Comparison of ENCODE assay signal across 14 cellular contexts in the genomic region with DNA sequence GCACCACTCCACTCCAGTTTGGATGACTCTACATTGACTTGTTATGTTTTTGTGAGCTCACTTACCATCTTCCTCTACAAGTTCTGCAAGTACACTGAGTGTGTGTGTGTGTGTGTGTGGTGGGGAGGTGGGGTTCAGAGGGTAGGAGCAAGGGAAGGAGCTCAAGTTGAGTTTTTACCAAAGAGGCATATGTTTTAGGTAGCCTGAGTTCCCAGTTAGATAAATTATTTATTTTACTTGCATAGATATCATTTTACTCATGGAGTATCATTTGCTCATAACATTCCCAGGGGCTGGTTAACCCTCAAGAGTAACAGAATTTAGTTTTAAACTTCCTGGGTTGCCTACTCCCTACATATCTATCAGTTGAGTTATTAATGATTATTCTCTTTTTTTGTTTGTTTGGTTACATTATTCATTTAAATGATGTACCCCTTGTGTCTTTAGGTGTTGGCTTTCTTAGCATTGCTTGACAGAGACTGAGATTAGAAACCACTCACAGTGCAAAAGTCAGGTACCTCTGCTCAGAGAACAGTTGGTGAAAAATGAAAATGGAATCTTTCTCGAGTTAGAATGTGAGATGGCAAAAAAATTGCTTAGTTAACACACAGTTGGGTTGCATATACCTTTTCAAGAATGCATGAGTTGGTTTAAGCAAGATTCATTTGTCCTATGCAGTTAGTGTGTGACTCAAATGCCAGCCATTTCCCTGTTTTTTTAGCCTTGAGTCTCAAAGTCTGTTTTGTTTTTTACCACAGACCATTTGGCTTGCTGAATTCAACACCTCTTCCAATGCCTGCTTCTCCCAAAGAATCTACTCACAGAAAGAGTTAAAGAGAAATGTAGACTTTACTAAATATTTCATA. TPM values are rescaled to one million over a fixed set of nuclear protein-coding genes. Genes with fewer than 3 reads are reported as not detected.
A peak's percentile ranks its signal among the peaks of the same experiment; 100 is the strongest.
DNase-seq lines count a peak whose midpoint lies in the region; FAIRE-seq and TF ChIP-seq lines count a peak whose summit lies in the region.
"Had no signal": no experiment of that assay in that cellular context is flagged by ENCODE, and none has a peak within 500 bp of the region (broad histone marks: within the 10 kb centered on the region; RNA-seq: fewer than 3 reads in every experiment).

No MANE protein-coding gene starts in this region.

- no peaks in the 10 kb centered on the region for H3K9me2 ChIP-seq in Karpas-422 (replicated peaks; ENCODE audit: insufficient read depth, low read length)

- TF ChIP-seq CTCF in keratinocyte (optimal IDR thresholded peaks at IDR 0.05 in 1 of 3, IDR thresholded peaks at IDR 0.05 in 1 of 3, conservative IDR thresholded peaks at IDR 0.05 in 1 of 3; ENCODE audit: extremely low read depth in 1 of 3, insufficient read depth in 2 of 3, low read length in 3 of 3) (no peak), glutamatergic neuron (IDR thresholded peaks at IDR 0.05; ENCODE audit: partially characterized antibody, unreplicated experiment) (no peak)

- dilution Hi-C loops in keratinocyte (cut with MboI; ENCODE audit: extremely low pct_ligation_motif_present, low sequenced_read_pairs) = no loop called here

- H3K4me2 ChIP-seq in keratinocyte (ENCODE audit: control insufficient read depth, extremely low read depth, insufficient read depth, low read depth, low read length) (no peak overlapping the region), Karpas-422 (ENCODE audit: low read depth, low read length, poor library complexity, severe bottlenecking) (no peak overlapping the region)

- DNase-seq in EH (ENCODE audit: low read depth) = peak; percentile 86
- DNase-seq in MG63 = peak; percentile 32
- DNase-seq in amniotic epithelial cell (ENCODE audit: low read depth) = peak; percentile 54
- no peak for DNase-seq in keratinocyte (ENCODE audit: low read depth, low spot score)
- no peak for DNase-seq in iPS-NIHi7 (ENCODE audit: extremely low spot score)
- no peak for DNase-seq in Karpas-422
- DNase-seq in glutamatergic neuron = no peak
- DNase-seq: activated CD8-positive, alpha-beta memory T cell treated with anti-CD3 and anti-CD28 coated beads, Interleukin-2, amount 50 U/mL, for 4 hours; gastrocnemius medialis; Kasumi-1; NCI-H2107; T1000 had no signal

- H3K4me1 ChIP-seq in keratinocyte (ENCODE audit: control insufficient read depth, extremely low read depth, insufficient read depth, low read length) (peaks cover 14% of the 10 kb centered on the region), Karpas-422 (ENCODE audit: low read length) (peaks cover 55% of the 10 kb centered on the region)
- H3K4me1 ChIP-seq: gastrocnemius medialis, right atrium auricular region had no signal

- H3K27me3 ChIP-seq in MG63 (no peaks in the 10 kb centered on the region), keratinocyte (ENCODE audit: control insufficient read depth, extremely low read depth, insufficient read depth, low read length) (no peaks in the 10 kb centered on the region), Karpas-422 (ENCODE audit: low read length) (no peaks in the 10 kb centered on the region)
- H3K27me3 ChIP-seq: gastrocnemius medialis, right atrium auricular region had no signal

- FAIRE-seq in keratinocyte (lab: Jason Lieb, UNC) = peak; percentile 59
- FAIRE-seq: colon had no signal

- no peak overlapping the region for H3K9ac ChIP-seq in keratinocyte (ENCODE audit: control insufficient read depth, extremely low read depth, insufficient read depth, low read length)
- no peak overlapping the region for H3K9ac ChIP-seq in Karpas-422 (ENCODE audit: low read length)

- no peaks in the 10 kb centered on the region for H3K36me3 Mint-ChIP-seq in glutamatergic neuron (ENCODE audit: unreplicated experiment)

- H3K27me3 Mint-ChIP-seq in glutamatergic neuron (ENCODE audit: unreplicated experiment) = no peaks in the 10 kb centered on the region

- H3K9me3 ChIP-seq in MG63 = no peaks in the 10 kb centered on the region; the same call in 1 of the 2 replicates
- H3K9me3 ChIP-seq in keratinocyte (ENCODE audit: control insufficient read depth, low read depth, low read length) = no peaks in the 10 kb centered on the region
- no peaks in the 10 kb centered on the region for H3K9me3 ChIP-seq in Karpas-422 (ENCODE audit: low read length)
- H3K9me3 ChIP-seq: gastrocnemius medialis, right atrium auricular region had no signal

- no peaks in the 10 kb centered on the region for H3K4me1 Mint-ChIP-seq in glutamatergic neuron (ENCODE audit: low read depth, unreplicated experiment)

- H3K27ac ChIP-seq in keratinocyte (ENCODE audit: control insufficient read depth, insufficient read depth, low read length) (no peak overlapping the region), Karpas-422 (ENCODE audit: low read length) (no peak overlapping the region)
- H3K27ac ChIP-seq: gastrocnemius medialis, right atrium auricular region had no signal

- no peaks in the 10 kb centered on the region for H3K9me3 Mint-ChIP-seq in glutamatergic neuron (ENCODE audit: unreplicated experiment)

- no peaks in the 10 kb centered on the region for H4K20me1 ChIP-seq in keratinocyte (ENCODE audit: control insufficient read depth, extremely low read depth, insufficient read depth, low read length)
- H4K20me1 ChIP-seq in Karpas-422 (ENCODE audit: insufficient read depth, low read depth, low read length) = no peaks in the 10 kb centered on the region

- H3K79me2 ChIP-seq in keratinocyte (ENCODE audit: control insufficient read depth, insufficient read depth, low read length) = no peaks in the 10 kb centered on the region
- no peaks in the 10 kb centered on the region for H3K79me2 ChIP-seq in Karpas-422 (ENCODE audit: low read length)

- H2AFZ ChIP-seq in keratinocyte (ENCODE audit: control insufficient read depth, low read length) = no peak overlapping the region
- no peak overlapping the region for H2AFZ ChIP-seq in Karpas-422 (ENCODE audit: low read length)

- no peak overlapping the region for H3K27ac Mint-ChIP-seq in glutamatergic neuron (ENCODE audit: unreplicated experiment)

- H3K9me1 ChIP-seq in keratinocyte (ENCODE audit: control insufficient read depth, extremely low read depth, insufficient read depth, low read length) = no peaks in the 10 kb centered on the region

- no peaks in the 10 kb centered on the region for H3K36me3 ChIP-seq in MG63
- H3K36me3 ChIP-seq in keratinocyte (ENCODE audit: control insufficient read depth in 2 of 2, extremely low read depth in 1 of 2, insufficient read depth in 2 of 2, low read length in 2 of 2) = no peaks in the 10 kb centered on the region
- peaks cover 19% of the 10 kb centered on the region for H3K36me3 ChIP-seq in Karpas-422 (ENCODE audit: insufficient read depth, low read length)
- H3K36me3 ChIP-seq: gastrocnemius medialis, right atrium auricular region had no signal

- H3K4me3 ChIP-seq in MG63 (no peak overlapping the region), keratinocyte (ENCODE audit: control insufficient read depth in 2 of 3, extremely low read depth in 1 of 3, insufficient read depth in 2 of 3, low read depth in 1 of 3, low read length in 3 of 3) (no peak overlapping the region), Karpas-422 (ENCODE audit: low read length) (no peak overlapping the region)
- H3K4me3 ChIP-seq: gastrocnemius medialis, right atrium auricular region had no signal

- H3K4me3 Mint-ChIP-seq in glutamatergic neuron (ENCODE audit: unreplicated experiment) = no peak overlapping the region

RNA-seq across cellular contexts. Expression of a gene that starts 29.2 kb away (rescaled TPM):
- not detected in 2 replicates for total RNA-seq in MG63 (2014; rRNA removed; shearing (Covaris generic); ENCODE audit: low replicate concordance)
- not detected in 3 replicates for polyA plus RNA-seq in keratinocyte
- polyA plus RNA-seq in keratinocyte (2011; ENCODE audit: low read depth) = not detected
- polyA plus RNA-seq in keratinocyte (2011; cell fraction: cytosol; rRNA removed) = not detected in 2 replicates
- not detected in 2 replicates for polyA plus RNA-seq in keratinocyte (2011; cell fraction: nucleus; rRNA removed)
- not detected in 2 replicates for polyA plus RNA-seq in keratinocyte (2012; ENCODE audit: low replicate concordance)
- not detected in 3 replicates for polyA minus RNA-seq in keratinocyte
- polyA minus RNA-seq in keratinocyte (2011; cell fraction: cytosol; rRNA and poly(A)+ RNA removed) = not detected
- polyA minus RNA-seq in keratinocyte (2011; cell fraction: nucleus; rRNA and poly(A)+ RNA removed) = not detected in 2 replicates
- 17.9 and 19.6 TPM in 2 replicates for total RNA-seq in Karpas-422 (2014; rRNA removed; shearing (Covaris generic); ENCODE audit: low replicate concordance)
- total RNA-seq in glutamatergic neuron (ENCODE audit: unreplicated experiment) = not detected

Comparison
In these comparisons a context has a peak if more than half of its experiments do, and no peak if none do; other contexts are left out.
1. DNase-seq: peak in EH (single experiment), MG63 (single experiment) and amniotic epithelial cell (single experiment); none in keratinocyte (single experiment), iPS-NIHi7 (single experiment), Karpas-422 (single experiment) and glutamatergic neuron (single experiment).
2. RNA of a gene that starts 29.2 kb away (total RNA-seq): 17.9 to 19.6 TPM in Karpas-422; not detected in MG63 and not detected in glutamatergic neuron (single experiment); every median in the first group is over 10 times any median in the second.